Comparison of ENCODE assay signal across 19 cellular contexts in genomic region chr2:74222300-74222650, GRCh38.
"Had no signal": no experiment of that assay in that cellular context is flagged by ENCODE, and none has a peak within 500 bp of the region (broad histone marks: within the 10 kb centered on the region; RNA-seq: fewer than 3 reads in every experiment).

No MANE protein-coding gene starts in this region.

- H3K4me3 Mint-ChIP-seq: dendritic cell treated with granulocyte-macrophage colony-stimulating factor and Interleukin-4, amounts not matched to agents 40 ng/mL and 50 ng/mL, for 4 days; type B pancreatic cell had no signal

- H3K4me2 ChIP-seq: smooth muscle cell had no signal

- H3K4me1 ChIP-seq: testis had no signal

- H3K9me3 ChIP-seq: esophagus muscularis mucosa, gastroesophageal sphincter, heart left ventricle, left ventricle myocardium inferior, ovary, psoas muscle, testis had no signal

- H3K9me3 Mint-ChIP-seq: dendritic cell treated with granulocyte-macrophage colony-stimulating factor and Interleukin-4, amounts not matched to agents 40 ng/mL and 50 ng/mL, for 4 days; type B pancreatic cell had no signal

- H3K27me3 Mint-ChIP-seq: dendritic cell treated with granulocyte-macrophage colony-stimulating factor and Interleukin-4, amounts not matched to agents 40 ng/mL and 50 ng/mL, for 4 days; type B pancreatic cell had no signal

- H3K27ac Mint-ChIP-seq: dendritic cell treated with granulocyte-macrophage colony-stimulating factor and Interleukin-4, amounts not matched to agents 40 ng/mL and 50 ng/mL, for 4 days; type B pancreatic cell had no signal

- H3K36me3 ChIP-seq: ovary had no signal

- H3K27ac ChIP-seq: esophagus muscularis mucosa, gastroesophageal sphincter, heart left ventricle, left ventricle myocardium inferior, ovary, psoas muscle, testis had no signal

- H3K27me3 ChIP-seq: esophagus muscularis mucosa, gastroesophageal sphincter, heart left ventricle, ovary, testis had no signal

- ATAC-seq: gastroesophageal sphincter, heart left ventricle, psoas muscle, right cardiac atrium had no signal

- H3K4me3 ChIP-seq: esophagus muscularis mucosa, gastroesophageal sphincter, heart left ventricle, left ventricle myocardium inferior, ovary, psoas muscle, smooth muscle cell, testis had no signal

- FAIRE-seq: endothelial cell of umbilical vein had no signal

- DNase-seq: activated CD4-positive, alpha-beta T cell treated with anti-CD3 and anti-CD28 coated beads, Interleukin-2, amount 50 U/mL, for 4 hours; activated CD4-positive, CD25-positive, alpha-beta regulatory T cell treated with anti-CD3 and anti-CD28 coated beads, Interleukin-2, amount 50 U/mL, for 72 hours; activated effector memory CD4-positive, alpha-beta T cell treated with Interleukin-2 at 50 U/mL for 16 hours; activated naive CD4-positive, alpha-beta T cell treated with anti-CD3 and anti-CD28 coated beads, Interleukin-2, amount 50 U/mL, for 16 hours; activated T-cell treated with anti-CD3 and anti-CD28 coated beads for 4 hours; effector CD8-positive, alpha-beta T cell; heart left ventricle; left ventricle myocardium inferior; ovary; psoas muscle; right cardiac atrium; stimulated activated CD4-positive, alpha-beta T cell treated with anti-CD3 and anti-CD28 coated beads, Interleukin-4, amount 100 ng/mL, for 1 hour; testis had no signal
